In genomic region chr12:74722709-74723108, GRCh38 we compare ENCODE assay signal across 29 cellular contexts.
DNase-seq lines count a peak whose midpoint lies in the region; ATAC-seq, FAIRE-seq and TF ChIP-seq lines count a peak whose summit lies in the region.
"Had no signal": no experiment of that assay in that cellular context is flagged by ENCODE, and none has a peak within 500 bp of the region (broad histone marks: within the 10 kb centered on the region; RNA-seq: fewer than 3 reads in every experiment).

No MANE protein-coding gene starts in this region.

- H3K27ac ChIP-seq in astrocyte (ENCODE audit: low read depth, low read length), result no peak overlapping the region
- H3K27ac ChIP-seq: body of pancreas, SK-N-MC, upper lobe of left lung had no signal

- H3K9me3 Mint-ChIP-seq in astrocyte (ENCODE audit: unreplicated experiment) (no peaks in the 10 kb centered on the region), HFFc6 (no peaks in the 10 kb centered on the region)
- H3K9me3 Mint-ChIP-seq: neural crest cell; stimulated activated memory B cell treated with anti-CD40 and anti-IgM and Interleukin-4, amounts not matched to agents 10 μg/mL and 1 μg/mL and 100 μg/mL, for 72 hours had no signal

- no peak overlapping the region for H3K9ac ChIP-seq in astrocyte (ENCODE audit: low read length)

- H3K79me2 ChIP-seq in astrocyte (ENCODE audit: insufficient read depth, low read length), result no peaks in the 10 kb centered on the region

- no peaks in the 10 kb centered on the region for H3K27me3 Mint-ChIP-seq in astrocyte (ENCODE audit: low read depth, unreplicated experiment)
- H3K27me3 Mint-ChIP-seq in HFFc6 (ENCODE audit: insufficient read depth), result no peaks in the 10 kb centered on the region; the same call in 1 of the 2 replicates
- H3K27me3 Mint-ChIP-seq: stimulated activated memory B cell treated with anti-CD40 and anti-IgM and Interleukin-4, amounts not matched to agents 10 μg/mL and 1 μg/mL and 100 μg/mL, for 72 hours had no signal

- H3K4me3 ChIP-seq in astrocyte (ENCODE audit: insufficient read depth, low read depth, low read length), result no peak overlapping the region
- H3K4me3 ChIP-seq: body of pancreas, SK-N-MC, upper lobe of left lung had no signal

- H3K27ac Mint-ChIP-seq in astrocyte (ENCODE audit: unreplicated experiment) (peak overlapping the region; percentile 41), HFFc6 (no peak overlapping the region)
- H3K27ac Mint-ChIP-seq: stimulated activated memory B cell treated with anti-CD40 and anti-IgM and Interleukin-4, amounts not matched to agents 10 μg/mL and 1 μg/mL and 100 μg/mL, for 72 hours had no signal

- no peaks in the 10 kb centered on the region for H3K9me3 ChIP-seq in astrocyte (ENCODE audit: insufficient read depth, low read depth, low read length)
- H3K9me3 ChIP-seq: body of pancreas, upper lobe of left lung had no signal

- FAIRE-seq in astrocyte (lab: Jason Lieb, UNC), result no peak
- FAIRE-seq: TTC549 had no signal

- no peak overlapping the region for H2AFZ ChIP-seq in astrocyte (ENCODE audit: low read depth, low read length)

- H3K4me1 Mint-ChIP-seq in astrocyte (ENCODE audit: low read depth, unreplicated experiment), result peaks cover 10% of the 10 kb centered on the region
- no peaks in the 10 kb centered on the region; the same call in 1 of the 2 replicates for H3K4me1 Mint-ChIP-seq in HFFc6 (ENCODE audit: low read depth)
- H3K4me1 Mint-ChIP-seq: neural crest cell; stimulated activated memory B cell treated with anti-CD40 and anti-IgM and Interleukin-4, amounts not matched to agents 10 μg/mL and 1 μg/mL and 100 μg/mL, for 72 hours had no signal

- no peaks in the 10 kb centered on the region for H3K27me3 ChIP-seq in astrocyte (ENCODE audit: insufficient read depth, low read length)
- H3K27me3 ChIP-seq: body of pancreas, upper lobe of left lung had no signal

- TF ChIP-seq CTCF in astrocyte (IDR thresholded peaks at IDR 0.05; ENCODE audit: insufficient read depth, low read depth, low read length) (no peak), HFFc6 (IDR thresholded peaks at IDR 0.05) (no peak)

- H3K4me3 Mint-ChIP-seq in astrocyte (ENCODE audit: unreplicated experiment) (peak overlapping the region; percentile 17), HFFc6 (no peak overlapping the region)
- H3K4me3 Mint-ChIP-seq: neural crest cell; stimulated activated memory B cell treated with anti-CD40 and anti-IgM and Interleukin-4, amounts not matched to agents 10 μg/mL and 1 μg/mL and 100 μg/mL, for 72 hours had no signal

- DNase-seq in astrocyte (ENCODE audit: low read depth) (no peak), kidney tubule cell (ENCODE audit: low spot score) (peak; percentile 84), NCI-H1048 (lab: John Stamatoyannopoulos, UW) (no peak), HFFc6 (no peak), RKO (ENCODE audit: low spot score) (no peak)
- DNase-seq: activated CD4-positive, alpha-beta T cell treated with anti-CD3 and anti-CD28 coated beads for 1 hour; activated effector memory CD4-positive, alpha-beta T cell treated with anti-CD3 and anti-CD28 coated beads, Interleukin-2, amount 50 U/mL, for 16 hours; activated T-cell treated with anti-CD3 and anti-CD28 coated beads, Interleukin-2, amount 50 U/mL, for 1 hour; body of pancreas; cerebellar nuclear complex; glutamatergic neuron; HCEC 1CT; KBM-7; MM.1S; NCI-H1436; NCI-H2107; NCI-H446 treated with DMSO at 0.1 percent for 48 hours; stimulated activated CD4-positive, alpha-beta T cell treated with anti-CD3 and anti-CD28 coated beads, Interleukin-12 subunit alpha, Interleukin-12 subunit beta, amount 100 ng/mL, for 4 hours; stimulated activated CD4-positive, alpha-beta T cell treated with anti-CD3 and anti-CD28 coated beads, Interleukin-4, amount 100 ng/mL, for 4 hours; substantia nigra; upper lobe of left lung had no signal

- H3K4me2 ChIP-seq in astrocyte (ENCODE audit: low read length), result no peak overlapping the region

- H3K36me3 ChIP-seq in astrocyte (ENCODE audit: insufficient read depth, low read length), result no peaks in the 10 kb centered on the region
- H3K36me3 ChIP-seq: upper lobe of left lung had no signal

- ATAC-seq in GM18861 (IDR thresholded peaks at IDR 0.05; ENCODE audit: unreplicated experiment), result peak; percentile 77
- ATAC-seq in HG03354 (IDR thresholded peaks at IDR 0.05; ENCODE audit: poor library complexity, severe bottlenecking, unreplicated experiment), result peak; percentile 72
- ATAC-seq in activated CD4-positive, CD25-positive, alpha-beta regulatory T cell treated with anti-CD3 and anti-CD28 coated beads, Interleukin-2, amount 50 U/mL, for 24 hours, result no peak
- ATAC-seq: body of pancreas, sciatic nerve had no signal

- no peaks in the 10 kb centered on the region for H3K4me1 ChIP-seq in astrocyte (ENCODE audit: insufficient read depth, low read length)
- H3K4me1 ChIP-seq: body of pancreas, upper lobe of left lung had no signal

- H4K20me1 ChIP-seq in astrocyte (ENCODE audit: insufficient read depth, low read length), result no peaks in the 10 kb centered on the region

- H3K36me3 Mint-ChIP-seq in astrocyte (ENCODE audit: low read depth, unreplicated experiment), result no peaks in the 10 kb centered on the region
- no peaks in the 10 kb centered on the region for H3K36me3 Mint-ChIP-seq in HFFc6 (ENCODE audit: low read depth)
- H3K36me3 Mint-ChIP-seq: stimulated activated memory B cell treated with anti-CD40 and anti-IgM and Interleukin-4, amounts not matched to agents 10 μg/mL and 1 μg/mL and 100 μg/mL, for 72 hours had no signal

Comparison
In these comparisons a context has a peak if more than half of its experiments do, and no peak if none do; other contexts are left out.
1. ATAC-seq: peak in GM18861 (single experiment) and HG03354 (single experiment); none in activated CD4-positive, CD25-positive, alpha-beta regulatory T cell treated with anti-CD3 and anti-CD28 coated beads, Interleukin-2, amount 50 U/mL, for 24 hours (0 of 2).